ENCODE assay signal across 9 cellular contexts in genomic region chr21:32279377-32279680, GRCh38. TPM values are rescaled to one million over a fixed set of nuclear protein-coding genes. Genes with fewer than 3 reads are reported as not detected.
DNase-seq lines count a peak whose midpoint lies in the region; ATAC-seq and TF ChIP-seq lines count a peak whose summit lies in the region.
"Had no signal": no experiment of that assay in that cellular context is flagged by ENCODE, and none has a peak within 500 bp of the region (broad histone marks: within the 10 kb centered on the region; RNA-seq: fewer than 3 reads in every experiment).

No MANE protein-coding gene starts in this region.

- H3K27ac Mint-ChIP-seq in activated T-helper 2 cell treated with anti-CD3 and anti-CD28 coated beads, Interferon-gamma antibody, Interleukin-2, Interleukin-4, amounts not matched to agents 10 μg/mL and 5 μg/mL and 100 μg/mL, durations not matched to agents 14 hours and 24 hours and 36 hours = peak overlapping the region; percentile 97

- H3K4me1 Mint-ChIP-seq in activated T-helper 2 cell treated with anti-CD3 and anti-CD28 coated beads, Interferon-gamma antibody, Interleukin-2, Interleukin-4, amounts not matched to agents 10 μg/mL and 5 μg/mL and 100 μg/mL, durations not matched to agents 14 hours and 24 hours and 36 hours (ENCODE audit: low read depth) = peaks cover 27% of the 10 kb centered on the region

- intact Hi-C loops in left ventricle myocardium superior (cut with micrococcal nuclease) = no loop called here
- intact Hi-C loops in activated T-helper 2 cell treated with anti-CD3 and anti-CD28 coated beads, Interferon-gamma antibody, Interleukin-2, Interleukin-4, amounts not matched to agents 10 μg/mL and 5 μg/mL and 100 μg/mL, durations not matched to agents 14 hours and 24 hours and 36 hours (cut with micrococcal nuclease) = loop anchor here (2.0 to 10.0 kb wide), 4 partner anchors 113 to 615 kb away; partner anchors contain the start of genes EVA1C, SCAF4 and URB1
- intact Hi-C loops in left lung (cut with DNase I) = no loop called here
- intact Hi-C loops in upper lobe of right lung (cut with DNase I) = no loop called here

- no peak for DNase-seq in right atrium auricular region (ENCODE audit: low spot score)
- no peak for DNase-seq in left ventricle myocardium superior
- no peak for DNase-seq in activated T-helper 2 cell treated with anti-CD3 and anti-CD28 coated beads, Interferon-gamma antibody, Interleukin-2, Interleukin-4, amounts not matched to agents 10 μg/mL and 5 μg/mL and 100 μg/mL, durations not matched to agents 14 hours and 24 hours and 36 hours (ENCODE audit: low spot score)
- DNase-seq in left lung = no peak
- DNase-seq in upper lobe of right lung = no peak
- no peak for DNase-seq in NCI-H446 (lab: John Stamatoyannopoulos, UW)
- no peak for DNase-seq in NCI-H226
- DNase-seq in stimulated activated CD4-positive, alpha-beta T cell treated with anti-CD3 and anti-CD28 coated beads, Interleukin-4, amount 100 ng/mL, for 1 hour = no peak

- H3K27ac ChIP-seq in right atrium auricular region (peak overlapping the region; percentile 72 to 77), left lung (peak overlapping the region; percentile 22 to 64), upper lobe of right lung (peak overlapping the region; percentile 45)

- H3K9me3 Mint-ChIP-seq in activated T-helper 2 cell treated with anti-CD3 and anti-CD28 coated beads, Interferon-gamma antibody, Interleukin-2, Interleukin-4, amounts not matched to agents 10 μg/mL and 5 μg/mL and 100 μg/mL, durations not matched to agents 14 hours and 24 hours and 36 hours = no peaks in the 10 kb centered on the region

- H3K4me3 Mint-ChIP-seq in activated T-helper 2 cell treated with anti-CD3 and anti-CD28 coated beads, Interferon-gamma antibody, Interleukin-2, Interleukin-4, amounts not matched to agents 10 μg/mL and 5 μg/mL and 100 μg/mL, durations not matched to agents 14 hours and 24 hours and 36 hours (ENCODE audit: low read depth) = peak overlapping the region; percentile 99

- ATAC-seq in left ventricle myocardium superior (no peak), left lung (no peak), upper lobe of right lung (no peak)

- H3K27me3 Mint-ChIP-seq in activated T-helper 2 cell treated with anti-CD3 and anti-CD28 coated beads, Interferon-gamma antibody, Interleukin-2, Interleukin-4, amounts not matched to agents 10 μg/mL and 5 μg/mL and 100 μg/mL, durations not matched to agents 14 hours and 24 hours and 36 hours (ENCODE audit: low read depth) = no peaks in the 10 kb centered on the region

- H3K4me3 ChIP-seq in right atrium auricular region (peak overlapping the region; percentile 68 to 97), left lung (peak overlapping the region; percentile 84 to 88), upper lobe of right lung (peak overlapping the region; percentile 91)

- H3K27me3 ChIP-seq in right atrium auricular region = no peaks in the 10 kb centered on the region
- no peaks in the 10 kb centered on the region for H3K27me3 ChIP-seq in left lung
- no peaks in the 10 kb centered on the region for H3K27me3 ChIP-seq in upper lobe of right lung

- H3K36me3 Mint-ChIP-seq in activated T-helper 2 cell treated with anti-CD3 and anti-CD28 coated beads, Interferon-gamma antibody, Interleukin-2, Interleukin-4, amounts not matched to agents 10 μg/mL and 5 μg/mL and 100 μg/mL, durations not matched to agents 14 hours and 24 hours and 36 hours (ENCODE audit: low read depth) = peaks cover 10% of the 10 kb centered on the region

- H3K9me3 ChIP-seq in right atrium auricular region (no peaks in the 10 kb centered on the region), left lung (no peaks in the 10 kb centered on the region), upper lobe of right lung (no peaks in the 10 kb centered on the region)

- H3K36me3 ChIP-seq in right atrium auricular region (no peaks in the 10 kb centered on the region), left lung (peaks cover 0 to 3% of the 10 kb centered on the region in 2 donors), upper lobe of right lung (no peaks in the 10 kb centered on the region)

- H3K4me1 ChIP-seq in right atrium auricular region = peaks cover 0 to 19% of the 10 kb centered on the region in 2 donors
- H3K4me1 ChIP-seq in left lung = peaks cover 8 to 23% of the 10 kb centered on the region in 2 donors
- peaks cover 17% of the 10 kb centered on the region for H3K4me1 ChIP-seq in upper lobe of right lung

- TF ChIP-seq CTCF in right atrium auricular region (IDR thresholded peaks at IDR 0.05) (no peak), left lung (IDR thresholded peaks at IDR 0.05) (no peak), upper lobe of right lung (IDR thresholded peaks at IDR 0.05) (no peak)

RNA-seq across cellular contexts. Expression of gene MIS18A, which starts 0.5 kb away (rescaled TPM):
- 1 to 10 TPM; 2.3 to 2.5 TPM for total RNA-seq in right atrium auricular region
- total RNA-seq in left ventricle myocardium superior = 2.6 TPM
- total RNA-seq in activated T-helper 2 cell treated with anti-CD3 and anti-CD28 coated beads, Interferon-gamma antibody, Interleukin-2, Interleukin-4, amounts not matched to agents 10 μg/mL and 5 μg/mL and 100 μg/mL, durations not matched to agents 14 hours and 24 hours and 36 hours = 25.0 and 26.3 TPM in 2 replicates
- total RNA-seq in left lung = 1 to 10 TPM; 7.0 to 7.1 TPM
- 4.0 TPM for total RNA-seq in upper lobe of right lung

RNA-seq across cellular contexts. Expression of gene MRAP, which starts 19.3 kb away (rescaled TPM):
- total RNA-seq in right atrium auricular region = 1 to 10 TPM in 1 of 2 donors, not detected in 1; 5.3 TPM
- total RNA-seq in left ventricle myocardium superior = 0.37 TPM
- total RNA-seq in activated T-helper 2 cell treated with anti-CD3 and anti-CD28 coated beads, Interferon-gamma antibody, Interleukin-2, Interleukin-4, amounts not matched to agents 10 μg/mL and 5 μg/mL and 100 μg/mL, durations not matched to agents 14 hours and 24 hours and 36 hours = not detected in 2 replicates
- under 1 TPM; 0.29 to 0.39 TPM for total RNA-seq in left lung
- total RNA-seq in upper lobe of right lung = 0.46 TPM
- total RNA-seq: myocyte had no signal
